23 cellular contexts compared by ENCODE assay signal in genomic region chr1:6113116-6113515, GRCh38.
"Had no signal": no experiment of that assay in that cellular context is flagged by ENCODE, and none has a peak within 500 bp of the region (broad histone marks: within the 10 kb centered on the region; RNA-seq: fewer than 3 reads in every experiment).

No MANE protein-coding gene starts in this region.

- ATAC-seq: foreskin keratinocyte; left lung; naive thymus-derived CD4-positive, alpha-beta T cell; pancreas; psoas muscle had no signal

- H3K4me3 ChIP-seq: esophagus muscularis mucosa, heart right ventricle, left lung, pancreas, psoas muscle, transverse colon had no signal

- H3K27me3 ChIP-seq: pancreas, transverse colon had no signal

- H3K36me3 ChIP-seq: heart right ventricle, left lung, pancreas, transverse colon had no signal

- H3K4me1 ChIP-seq: esophagus muscularis mucosa, foreskin keratinocyte, heart right ventricle, left lung, pancreas, psoas muscle, transverse colon had no signal

- H3K27ac ChIP-seq: esophagus muscularis mucosa, foreskin keratinocyte, heart right ventricle, left lung, pancreas, psoas muscle, transverse colon had no signal

- DNase-seq: activated CD4-positive, alpha-beta memory T cell treated with anti-CD3 and anti-CD28 coated beads, Interleukin-2, amount 10 ng/mL, durations not matched to agents 7 days and 5 days; activated CD4-positive, alpha-beta T cell treated with anti-CD3 and anti-CD28 coated beads for 1 hour; activated CD4-positive, alpha-beta T cell treated with anti-CD3 and anti-CD28 coated beads, Interleukin-2, amount 10 ng/mL, durations not matched to agents 7 days and 5 days; activated CD8-positive, alpha-beta memory T cell treated with anti-CD3 and anti-CD28 coated beads, Interleukin-2, amount 50 U/mL, for 48 hours; activated gamma-delta T cell; activated naive CD4-positive, alpha-beta T cell treated with anti-CD3 and anti-CD28 coated beads, Interleukin-2, amount 50 U/mL, for 16 hours; activated T-cell treated with anti-CD3 and anti-CD28 coated beads, Interleukin-2, amount 50 U/mL, for 24 hours; anterior cingulate cortex; endodermal cell; foreskin keratinocyte; kidney glomerular epithelial cell; mammary epithelial cell; naive thymus-derived CD4-positive, alpha-beta T cell; nucleus accumbens; pancreas; stimulated activated CD4-positive, alpha-beta T cell treated with anti-CD3 and anti-CD28 coated beads, Interleukin-2, amount 100 ng/mL, for 48 hours; stimulated activated naive CD4-positive, alpha-beta T cell treated with Interleukin-2 at 50 U/mL for 16 hours; T-helper 9 cell; transverse colon had no signal

- H3K9me3 ChIP-seq: pancreas had no signal
